ENCODE assay signal across 8 cellular contexts in genomic region chr19:39406656-39407393, GRCh38. TPM values are rescaled to one million over a fixed set of nuclear protein-coding genes. Genes with fewer than 3 reads are reported as not detected.
DNase-seq lines count a peak whose midpoint lies in the region; ATAC-seq and TF ChIP-seq lines count a peak whose summit lies in the region.

ZFP36 (plus strand) TSS chr19:39406847; CDS start chr19:39406905, 58 bp downstream.

- CTCF ChIA-PET in HCT116 (lab: Charles Lee): interaction anchor here (0.7 kb wide), 1 partner anchor 9 kb away, joined by 3 read pairs; no protein-coding TSS in a partner anchor
- CTCF ChIA-PET in activated CD4-positive, alpha-beta memory T cell treated with anti-CD3 and anti-CD28 coated beads for 36 hours (lab: Charles Lee): interaction anchor here (0.7 to 4.5 kb wide), 4 partner anchors 9 to 29 kb away, joined by 3 to 54 read pairs (median 4); partner anchors contain the start of genes MED29, PAF1 and RPS16

- H4K20me1 ChIP-seq in HCT116 (ENCODE audit: insufficient read depth): peaks cover 5% of the 10 kb centered on the region; the same call in 1 of the 2 replicates

- H3K36me3 ChIP-seq in HCT116 (ENCODE audit: control insufficient read depth in 1 of 2, insufficient read depth in 2 of 2, low read length in 2 of 2): peaks cover 2 to 12% of the 10 kb centered on the region in 2 experiments; a peak in 1 of 4 replicates
- H3K36me3 ChIP-seq in lower lobe of right lung: peaks cover 16% of the 10 kb centered on the region

- POLR2A ChIA-PET in HCT116 (lab: Charles Lee): interaction anchor here (0.7 to 4.1 kb wide), 8 partner anchors 9 to 1203 kb away, joined by 3 to 57 read pairs (median 4); partner anchors contain the start of genes MED29, PAF1, RPS16 and SPINT2
- POLR2A ChIA-PET in activated CD4-positive, alpha-beta memory T cell treated with anti-CD3 and anti-CD28 coated beads for 36 hours (lab: Charles Lee): interaction anchor here (1.1 to 4.0 kb wide), 5 partner anchors 9 to 124 kb away, joined by 3 to 53 read pairs (median 22); partner anchors contain the start of genes MED29, PAF1 and RPS16

- no peaks in the 10 kb centered on the region for H3K9me3 Mint-ChIP-seq in activated CD4-positive, alpha-beta memory T cell treated with anti-CD3 and anti-CD28 coated beads for 36 hours

- no peaks in the 10 kb centered on the region for H3K27me3 Mint-ChIP-seq in activated CD4-positive, alpha-beta memory T cell treated with anti-CD3 and anti-CD28 coated beads for 36 hours

- peak within 1 kb of the TSS; percentile 96 for H3K27ac Mint-ChIP-seq in activated CD4-positive, alpha-beta memory T cell treated with anti-CD3 and anti-CD28 coated beads for 36 hours

- H3K27ac ChIP-seq in HCT116 (ENCODE audit: low read depth, low read length): peak within 1 kb of the TSS; percentile 100
- peak within 1 kb of the TSS; percentile 65 to 98 (median 93) for H3K27ac ChIP-seq in dorsolateral prefrontal cortex
- H3K27ac ChIP-seq in lower lobe of right lung: peak within 1 kb of the TSS; percentile 100

- peak; percentile 51 for DNase-seq in COR-L47 (lab: John Stamatoyannopoulos, UW)
- DNase-seq in HCT116 (ENCODE audit: low read depth, low spot score): peak; percentile 68
- peak; percentile 85 for DNase-seq in NCI-H748 (lab: John Stamatoyannopoulos, UW; ENCODE audit: unreplicated experiment)
- peak; percentile 93 for DNase-seq in activated CD4-positive, alpha-beta memory T cell treated with anti-CD3 and anti-CD28 coated beads for 36 hours
- DNase-seq in dorsolateral prefrontal cortex: peak; percentile 44 to 88 (median 82)
- DNase-seq in lower lobe of right lung: peak; percentile 92
- peak; percentile 73 to 87 (median 74) for DNase-seq in stimulated activated CD4-positive, alpha-beta T cell treated with anti-CD3 and anti-CD28 coated beads, TNF-alpha, amount 100 ng/mL, for 24 hours (ENCODE audit: low read depth in 3 of 3)

- peak within 1 kb of the TSS; percentile 97 for H3K9ac ChIP-seq in HCT116 (ENCODE audit: low read length)

- peak within 1 kb of the TSS; percentile 92 for H3K4me2 ChIP-seq in HCT116 (ENCODE audit: low read length)

- H3K4me1 Mint-ChIP-seq in activated CD4-positive, alpha-beta memory T cell treated with anti-CD3 and anti-CD28 coated beads for 36 hours (ENCODE audit: low read depth): peaks cover 44% of the 10 kb centered on the region

- H3K9me2 ChIP-seq in HCT116 (ENCODE audit: insufficient read depth): no peaks in the 10 kb centered on the region

- intact Hi-C loops in HCT116 (cut with micrococcal nuclease): no loop called here
- intact Hi-C loops in activated CD4-positive, alpha-beta memory T cell treated with anti-CD3 and anti-CD28 coated beads for 36 hours (cut with micrococcal nuclease): no loop called here
- intact Hi-C loops in dorsolateral prefrontal cortex (cut with DNase I): loop anchor here in 1 of 2 donors (5.0 kb wide), 1 partner anchor 65 kb away; the partner anchor contains the start of gene SAMD4B
- intact Hi-C loops in lower lobe of right lung (cut with DNase I): no loop called here

- H3K27me3 ChIP-seq in HCT116 (ENCODE audit: insufficient read depth, low read length) (no peaks in the 10 kb centered on the region), dorsolateral prefrontal cortex (peaks cover 0 to 10% (median 0%) of the 10 kb centered on the region in 45 donors), lower lobe of right lung (ENCODE audit: low read depth) (no peaks in the 10 kb centered on the region)

- H3K9me3 ChIP-seq in HCT116 (ENCODE audit: control insufficient read depth in 1 of 2, insufficient read depth in 1 of 2, low read depth in 1 of 2, low read length in 2 of 2) (no peaks in the 10 kb centered on the region), lower lobe of right lung (no peaks in the 10 kb centered on the region)

- BruUV-seq in HCT116 (replicated peaks; lab: Mats Ljungman, UMichigan): TSS peak; percentile 65

- peaks cover 30% of the 10 kb centered on the region for H3K36me3 Mint-ChIP-seq in activated CD4-positive, alpha-beta memory T cell treated with anti-CD3 and anti-CD28 coated beads for 36 hours

- TF ChIP-seq RAD21 in HCT116 (IDR thresholded peaks at IDR 0.05; ENCODE audit: low read depth): no peak

- ATAC-seq in HCT116: peak; percentile 31
- peak; percentile 28 to 56 for ATAC-seq in lower lobe of right lung
- no peak for ATAC-seq in HG03159 (IDR thresholded peaks at IDR 0.05; ENCODE audit: unreplicated experiment)

- TF ChIP-seq CTCF in HCT116 (IDR thresholded peaks at IDR 0.05 in 2 of 3, conservative IDR thresholded peaks at IDR 0.05 in 1 of 3; ENCODE audit: borderline replicate concordance in 1 of 3, insufficient read depth in 1 of 3, low read depth in 2 of 3, low read length in 2 of 3) (no peak), dorsolateral prefrontal cortex (IDR thresholded peaks at IDR 0.05 in 54 of 56, conservative IDR thresholded peaks at IDR 0.05 in 2 of 56; ENCODE audit: low read depth in 1 of 56, partially characterized antibody in 56 of 56) (no peak), lower lobe of right lung (IDR thresholded peaks at IDR 0.05) (no peak)

- H3K4me1 ChIP-seq in HCT116 (ENCODE audit: control insufficient read depth in 1 of 2, insufficient read depth in 2 of 2, low read length in 2 of 2) (peaks cover 52 to 88% of the 10 kb centered on the region in 2 experiments), lower lobe of right lung (peaks cover 44% of the 10 kb centered on the region)

- peaks cover 38% of the 10 kb centered on the region for H3K79me2 ChIP-seq in HCT116 (ENCODE audit: insufficient read depth, low read length)

- RAD21 ChIA-PET in HCT116 (lab: Charles Lee; ENCODE audit: low non-redundant PET in 1 of 2, low total read pairs in 2 of 2, uncharacterized antibody in 2 of 2, unreplicated experiment in 2 of 2): interaction anchor here in 1 of 2 experiments (1.0 kb wide), 1 partner anchor 9 kb away, joined by 3 read pairs; no protein-coding TSS in a partner anchor

- H3K4me3 ChIP-seq in HCT116 (replicated peaks in 1 of 2; ENCODE audit: low read depth in 1 of 2, low read length in 2 of 2): peak within 1 kb of the TSS; percentile 90 to 98
- peak within 1 kb of the TSS; percentile 49 to 96 (median 78) for H3K4me3 ChIP-seq in dorsolateral prefrontal cortex
- H3K4me3 ChIP-seq in lower lobe of right lung: peak within 1 kb of the TSS; percentile 97

- peak; percentile 99 for TF ChIP-seq POLR2A in HCT116 (IDR thresholded peaks at IDR 0.05; ENCODE audit: borderline replicate concordance, extremely low read depth, insufficient read depth, insufficient read length)

- no peak within 1 kb of the TSS for H2AFZ ChIP-seq in HCT116 (ENCODE audit: low read depth, low read length, poor library complexity, severe bottlenecking)

- H3K4me3 Mint-ChIP-seq in activated CD4-positive, alpha-beta memory T cell treated with anti-CD3 and anti-CD28 coated beads for 36 hours: peak within 1 kb of the TSS; percentile 85

TF ChIP-seq in HCT116, 20 proteins besides CTCF, POLR2A, EP300 and RAD21:
- TF ChIP-seq ZBTB33 (IDR thresholded peaks at IDR 0.05; ENCODE audit: extremely low read depth, insufficient replicate concordance, low read length): peak; percentile 83
- TF ChIP-seq POLR2AphosphoS5 (IDR thresholded peaks at IDR 0.05; ENCODE audit: low read depth, low read length): peak; percentile 96
- TF ChIP-seq SIN3A (IDR thresholded peaks at IDR 0.05; ENCODE audit: low read depth): no peak

RNA-seq across cellular contexts. Expression of gene ZFP36, which starts in this region (rescaled TPM):
- total RNA-seq in HCT116 (2021; ENCODE audit: unreplicated experiment) (131 TPM), dorsolateral prefrontal cortex (100 to 1,000 TPM in 17 of 120 experiments, 10 to 100 TPM in 99, 1 to 10 TPM in 4; 7.0 to 246 (median 38.2) TPM), lower lobe of right lung (208 TPM)
- polyA plus RNA-seq in HCT116 (2012): 236 and 274 TPM in 2 replicates
- total RNA-seq in activated CD4-positive, alpha-beta memory T cell treated with anti-CD3 and anti-CD28 coated beads for 36 hours: 100 to 1,000 TPM; 104 to 118 TPM
